Comparison of ENCODE assay signal across 8 cellular contexts in genomic region chr4:17347445-17347844, GRCh38.
DNase-seq lines count a peak whose midpoint lies in the region; ATAC-seq, FAIRE-seq and TF ChIP-seq lines count a peak whose summit lies in the region.
"Had no signal": no experiment of that assay in that cellular context is flagged by ENCODE, and none has a peak within 500 bp of the region (broad histone marks: within the 10 kb centered on the region; RNA-seq: fewer than 3 reads in every experiment).

No MANE protein-coding gene starts in this region.

- H3K27me3 ChIP-seq in GM06990 (replicated peaks; ENCODE audit: control insufficient read depth, insufficient read depth, low read length): no peaks in the 10 kb centered on the region
- H3K27me3 ChIP-seq in pancreas: no peaks in the 10 kb centered on the region

- H3K27ac Mint-ChIP-seq in HFFc6: no peak overlapping the region
- H3K27ac Mint-ChIP-seq: T-cell had no signal

- H3K4me3 ChIP-seq in GM06990 (replicated peaks; ENCODE audit: low read depth, low read length) (no peak overlapping the region), pancreas (no peak overlapping the region), lower leg skin (ENCODE audit: low read depth, poor library complexity, severe bottlenecking) (no peak overlapping the region)

- H3K9me3 Mint-ChIP-seq in HFFc6: no peaks in the 10 kb centered on the region
- H3K9me3 Mint-ChIP-seq: T-cell had no signal

- no peaks in the 10 kb centered on the region for H3K4me1 ChIP-seq in pancreas

- WGBS in pancreas, 2 donors: 38 to 45% methylated on average over 2 of the region's 2 CpGs
- WGBS in lower leg skin, 2 donors: 47 to 49% methylated on average over 2 of the region's 2 CpGs

- no peaks in the 10 kb centered on the region for H3K36me3 Mint-ChIP-seq in HFFc6 (ENCODE audit: low read depth)
- H3K36me3 Mint-ChIP-seq: T-cell had no signal

- ATAC-seq in pancreas: peak in 3 of 4 donors; percentile 29 to 51 (median 41)
- no peak for ATAC-seq in GM21825 (IDR thresholded peaks at IDR 0.05; ENCODE audit: unreplicated experiment)

- no peaks in the 10 kb centered on the region for H3K4me1 Mint-ChIP-seq in HFFc6 (ENCODE audit: low read depth)
- H3K4me1 Mint-ChIP-seq: T-cell had no signal

- DNase-seq in GM06990 (ENCODE audit: extremely low read depth, insufficient read length) (no peak), HFFc6 (peak; percentile 27), SKM-1 treated with dmso at 0.1 percent for 144 hours (lab: John Stamatoyannopoulos, UW; ENCODE audit: unreplicated experiment) (peak; percentile 4), pancreas (peak in 1 of 6 donors; percentile 12), lower leg skin (ENCODE audit: low spot score in 2 of 2) (no peak)

- no peaks in the 10 kb centered on the region for H3K9me3 ChIP-seq in pancreas

- TF ChIP-seq CTCF in GM06990 (IDR thresholded peaks at IDR 0.05; ENCODE audit: insufficient read depth, low read length, poor library complexity, severe bottlenecking): peak; percentile 72
- TF ChIP-seq CTCF in HFFc6 (IDR thresholded peaks at IDR 0.05): peak; percentile 80
- peak in 2 of 4 donors; percentile 13 for TF ChIP-seq CTCF in pancreas (IDR thresholded peaks at IDR 0.05)
- TF ChIP-seq CTCF in lower leg skin (IDR thresholded peaks at IDR 0.05): no peak

- H3K27me3 Mint-ChIP-seq in HFFc6 (ENCODE audit: insufficient read depth): peaks cover 6% of the 10 kb centered on the region; the same call in 1 of the 2 replicates
- H3K27me3 Mint-ChIP-seq: T-cell had no signal

- no peak overlapping the region for H3K27ac ChIP-seq in pancreas

- intact Hi-C loops in pancreas (cut with DNase I) (no loop called here), lower leg skin (cut with DNase I; ENCODE audit: low total_unique reads) (no loop called here)

- no peak for TF ChIP-seq POLR2A in lower leg skin (IDR thresholded peaks at IDR 0.05)

- FAIRE-seq in endometrium (lab: Jason Lieb, UNC) (peak; percentile 29), pancreas (lab: Jason Lieb, UNC) (no peak)

- no peak overlapping the region for H3K4me3 Mint-ChIP-seq in HFFc6
- H3K4me3 Mint-ChIP-seq: T-cell had no signal

- H3K36me3 ChIP-seq in GM06990 (ENCODE audit: control insufficient read depth, insufficient read depth, low read length) (no peaks in the 10 kb centered on the region), pancreas (no peaks in the 10 kb centered on the region)

Comparison
In these comparisons a context has a peak if more than half of its experiments do, and no peak if none do; other contexts are left out.
1. DNase-seq: peak in HFFc6 (single experiment) and SKM-1 treated with dmso at 0.1 percent for 144 hours (single experiment); none in GM06990 (single experiment) and lower leg skin (0 of 2).
2. CTCF ChIP-seq: peak in GM06990 (single experiment) and HFFc6 (single experiment); none in lower leg skin (0 of 3).